Comparison of ENCODE assay signal across 18 cellular contexts in the genomic region with DNA sequence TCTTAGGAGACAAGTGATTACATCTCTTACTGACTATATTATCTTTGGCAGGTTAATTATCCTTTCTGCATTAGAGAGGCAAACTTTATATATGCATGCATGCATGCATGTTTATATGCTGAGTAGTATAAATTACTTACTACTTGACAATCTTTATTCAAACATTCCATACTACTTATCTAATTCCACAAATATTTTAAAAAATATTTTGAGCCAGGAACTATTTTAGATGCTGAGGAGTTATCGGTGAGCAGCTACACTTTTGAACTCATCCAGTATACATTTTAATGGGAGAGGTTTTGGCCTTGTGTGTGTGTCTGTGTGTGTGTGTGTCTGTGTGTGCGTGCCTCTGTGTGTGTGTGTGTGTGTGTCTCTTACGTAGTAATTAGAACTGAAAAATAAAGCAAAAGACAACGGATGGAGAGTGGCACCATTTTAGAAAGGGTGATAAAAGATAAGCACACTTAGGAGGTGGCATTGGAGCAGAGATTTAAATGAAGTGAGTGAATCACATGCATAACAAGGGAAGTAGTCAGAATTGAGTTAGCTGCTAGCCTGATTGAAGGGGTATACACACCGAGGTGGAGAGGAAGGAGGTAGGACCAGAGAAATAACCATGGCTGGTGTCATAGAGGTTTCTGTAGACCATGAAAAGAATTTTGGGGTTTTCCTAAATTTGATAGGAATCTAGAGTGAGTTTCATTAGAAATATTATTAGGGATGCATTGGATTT.
"Had no signal": no experiment of that assay in that cellular context is flagged by ENCODE, and none has a peak within 500 bp of the region (broad histone marks: within the 10 kb centered on the region; RNA-seq: fewer than 3 reads in every experiment).

No MANE protein-coding gene starts in this region.

- ATAC-seq: activated naive CD8-positive, alpha-beta T cell treated with anti-CD3 and anti-CD28 coated beads, Interleukin-2, amount 50 U/mL, for 24 hours; lower lobe of right lung; right lobe of liver; stimulated activated naive CD8-positive, alpha-beta T cell treated with anti-CD3 and anti-CD28 coated beads, Interleukin-15, amount 100 ng/mL, for 72 hours had no signal

- H3K36me3 ChIP-seq: colonic mucosa, esophagus muscularis mucosa, lower lobe of right lung, prostate gland, right lobe of liver, spleen, upper lobe of left lung had no signal

- H3K27me3 ChIP-seq: colonic mucosa, esophagus muscularis mucosa, right lobe of liver, spleen, upper lobe of left lung had no signal

- DNase-seq: activated CD4-positive, alpha-beta T cell treated with anti-CD3 and anti-CD28 coated beads, Interleukin-2, amount 50 U/mL, for 48 hours; activated CD4-positive, CD25-positive, alpha-beta regulatory T cell treated with anti-CD3 and anti-CD28 coated beads, Interleukin-2, amount 50 U/mL, for 72 hours; activated naive CD4-positive, alpha-beta T cell treated with anti-CD3 and anti-CD28 coated beads for 36 hours; activated naive CD8-positive, alpha-beta T cell treated with anti-CD3 and anti-CD28 coated beads, Interleukin-2, amount 50 U/mL, for 24 hours; caudate nucleus; colonic mucosa; effector CD4-positive, alpha-beta T cell; foreskin melanocyte; head of caudate nucleus; lower lobe of right lung; nephron progenitor cell; right lobe of liver; spleen; stimulated activated naive CD8-positive, alpha-beta T cell treated with anti-CD3 and anti-CD28 coated beads, Interleukin-15, amount 100 ng/mL, for 72 hours; T-helper 9 cell; upper lobe of left lung had no signal

- H3K4me3 ChIP-seq: colonic mucosa, esophagus muscularis mucosa, lower lobe of right lung, prostate gland, right lobe of liver, spleen, upper lobe of left lung had no signal

- H3K9me3 ChIP-seq: esophagus muscularis mucosa, lower lobe of right lung, prostate gland, right lobe of liver, spleen, upper lobe of left lung had no signal
